ENCODE assay signal across 20 cellular contexts in the genomic region with DNA sequence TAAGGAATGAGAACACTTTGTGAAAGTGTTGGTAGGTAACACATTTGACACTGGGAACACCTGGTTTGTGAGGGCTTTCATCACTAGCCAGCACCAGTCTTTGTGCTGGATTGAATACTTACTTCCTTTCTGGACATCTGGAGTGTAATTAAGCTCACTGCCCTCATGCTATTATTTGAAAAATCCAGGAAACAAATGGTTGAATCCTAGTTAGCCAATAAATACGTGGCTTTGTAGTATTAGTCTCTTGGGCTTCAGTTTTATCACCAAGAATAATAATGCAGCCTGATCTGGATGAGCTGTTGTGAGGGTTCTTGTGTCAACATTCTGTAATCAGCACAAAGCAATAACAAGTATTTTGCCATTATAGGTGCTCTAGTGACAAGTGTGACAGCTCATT. TPM values are rescaled to one million over a fixed set of nuclear protein-coding genes. Genes with fewer than 3 reads are reported as not detected.
DNase-seq lines count a peak whose midpoint lies in the region; ATAC-seq, FAIRE-seq and TF ChIP-seq lines count a peak whose summit lies in the region.
"Had no signal": no experiment of that assay in that cellular context is flagged by ENCODE, and none has a peak within 500 bp of the region (broad histone marks: within the 10 kb centered on the region; RNA-seq: fewer than 3 reads in every experiment).

No MANE protein-coding gene starts in this region.

- no peak overlapping the region for H3K4me2 ChIP-seq in A549
- H3K4me2 ChIP-seq: SK-N-SH had no signal

- TF ChIP-seq RAD21 in A549 (conservative IDR thresholded peaks at IDR 0.05 in 1 of 2, IDR thresholded peaks at IDR 0.05 in 1 of 2), result no peak

- H3K4me3 ChIP-seq in A549, result no peak overlapping the region
- H3K4me3 ChIP-seq: ascending aorta, colonic mucosa, heart left ventricle had no signal

- FAIRE-seq in A549 (lab: Jason Lieb, UNC) (peak; percentile 23), H54 (lab: Jason Lieb, UNC) (peak; percentile 33)
- FAIRE-seq: GM18507 had no signal

- TF ChIP-seq CTCF in A549 (IDR thresholded peaks at IDR 0.05), result no peak

- ATAC-seq in A549, result no peak
- ATAC-seq in GM19395 (IDR thresholded peaks at IDR 0.05; ENCODE audit: unreplicated experiment), result no peak

- 82% methylated on average over 1 of the region's 1 CpG for WGBS in A549 (ENCODE audit: missing lambda C conversion rate)

- DNase-seq in A549 (ENCODE audit: low read depth in 1 of 2, low spot score in 1 of 2) (no peak), H54 (ENCODE audit: insufficient read length, low spot score) (no peak), NCI-H748 (lab: John Stamatoyannopoulos, UW; ENCODE audit: unreplicated experiment) (peak; percentile 89), lung microvascular endothelial cell (ENCODE audit: low read depth in 2 of 2) (peak; percentile 32 to 89), HEK293T (ENCODE audit: extremely low spot score) (no peak), mesenteric fat pad (ENCODE audit: low spot score) (no peak)
- DNase-seq in activated CD4-positive, alpha-beta T cell treated with anti-CD3 and anti-CD28 coated beads for 48 hours, result no peak
- DNase-seq: activated effector memory CD4-positive, alpha-beta T cell treated with Interleukin-2 at 50 U/mL for 16 hours; CD8-positive, alpha-beta memory T cell; colonic mucosa; erythroblast; Karpas-422; kidney glomerular epithelial cell; NCI-H1694; SK-N-SH; stimulated activated CD4-positive, alpha-beta T cell treated with anti-CD3 and anti-CD28 coated beads, Interleukin-12 subunit alpha, Interleukin-12 subunit beta, amount 100 ng/mL, for 4 hours had no signal

- peaks cover 48% of the 10 kb centered on the region for H3K4me1 ChIP-seq in A549
- H3K4me1 ChIP-seq: colonic mucosa had no signal

- no peak for TF ChIP-seq EP300 in A549 (IDR thresholded peaks at IDR 0.05)

- TF ChIP-seq POLR2A in A549 (IDR thresholded peaks at IDR 0.05; ENCODE audit: low read length) (no peak), H54 (IDR thresholded peaks at IDR 0.05; ENCODE audit: low read depth, low read length) (no peak)

- H3K9me3 ChIP-seq in A549, result no peaks in the 10 kb centered on the region
- H3K9me3 ChIP-seq: ascending aorta, colonic mucosa, heart left ventricle, SK-N-SH had no signal

- H3K27ac ChIP-seq in A549, result no peak overlapping the region
- H3K27ac ChIP-seq: colonic mucosa had no signal

- CTCF ChIA-PET in A549 (lab: Yijun Ruan, JAX), result interaction anchor here (1.1 to 1.6 kb wide), 4 partner anchors 9 to 46 kb away, joined by 3 to 4 read pairs (median 4); no protein-coding TSS in a partner anchor
- CTCF ChIA-PET in HEK293T (lab: Yijun Ruan, JAX), result no interaction called here

- POLR2A ChIA-PET in A549 (lab: Yijun Ruan, JAX), result interaction anchor here (1.3 kb wide), 1 partner anchor 12 kb away, joined by 4 read pairs; no protein-coding TSS in a partner anchor
- POLR2A ChIA-PET in HEK293T (lab: Yijun Ruan, JAX), result no interaction called here

TF ChIP-seq in A549, 52 proteins besides CTCF, POLR2A, EP300 and RAD21:
- TF ChIP-seq EHMT2 (IDR thresholded peaks at IDR 0.05; ENCODE audit: low read depth) (no peak), ZC3H11A (IDR thresholded peaks at IDR 0.05) (no peak), MYC (IDR thresholded peaks at IDR 0.05; ENCODE audit: borderline replicate concordance, low read length) (no peak), RARB (CRISPR knock-in tag; IDR thresholded peaks at IDR 0.05) (no peak), CHD2 (IDR thresholded peaks at IDR 0.05; ENCODE audit: low read length, partially characterized antibody) (no peak), PHF8 (IDR thresholded peaks at IDR 0.05; ENCODE audit: borderline replicate concordance, low read depth) (no peak), MAZ (IDR thresholded peaks at IDR 0.05; ENCODE audit: borderline replicate concordance, low read depth, low read length) (no peak)

TF ChIP-seq in HEK293T, 16 proteins besides CTCF, POLR2A, EP300 and RAD21:
- TF ChIP-seq CTBP1 (IDR thresholded peaks at IDR 0.05; ENCODE audit: borderline replicate concordance) (no peak), ARNT (IDR thresholded peaks at IDR 0.05) (no peak), L3MBTL2 (conservative IDR thresholded peaks at IDR 0.05) (no peak), LEF1 (IDR thresholded peaks at IDR 0.05; ENCODE audit: borderline replicate concordance) (no peak), SP1 (IDR thresholded peaks at IDR 0.05) (no peak), NFRKB (IDR thresholded peaks at IDR 0.05) (no peak), FOXM1 (IDR thresholded peaks at IDR 0.05; ENCODE audit: borderline replicate concordance) (no peak), HDGF (IDR thresholded peaks at IDR 0.05; ENCODE audit: borderline replicate concordance) (no peak), ZNF384 (IDR thresholded peaks at IDR 0.05) (no peak), FOXK2 (IDR thresholded peaks at IDR 0.05) (no peak), TARDBP (IDR thresholded peaks at IDR 0.05) (no peak), FOXA1 (IDR thresholded peaks at IDR 0.05) (no peak), ELF4 (IDR thresholded peaks at IDR 0.05) (no peak), BHLHE40 (IDR thresholded peaks at IDR 0.05; ENCODE audit: borderline replicate concordance) (no peak), SUZ12 (IDR thresholded peaks at IDR 0.05) (no peak)
- TF ChIP-seq, protein P1, sequence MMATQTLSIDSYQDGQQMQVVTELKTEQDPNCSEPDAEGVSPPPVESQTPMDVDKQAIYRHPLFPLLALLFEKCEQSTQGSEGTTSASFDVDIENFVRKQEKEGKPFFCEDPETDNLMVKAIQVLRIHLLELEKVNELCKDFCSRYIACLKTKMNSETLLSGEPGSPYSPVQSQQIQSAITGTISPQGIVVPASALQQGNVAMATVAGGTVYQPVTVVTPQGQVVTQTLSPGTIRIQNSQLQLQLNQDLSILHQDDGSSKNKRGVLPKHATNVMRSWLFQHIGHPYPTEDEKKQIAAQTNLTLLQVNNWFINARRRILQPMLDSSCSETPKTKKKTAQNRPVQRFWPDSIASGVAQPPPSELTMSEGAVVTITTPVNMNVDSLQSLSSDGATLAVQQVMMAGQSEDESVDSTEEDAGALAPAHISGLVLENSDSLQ (IDR thresholded peaks at IDR 0.05), result no peak

RNA-seq across cellular contexts. Expression of a gene that starts 12.9 kb away (rescaled TPM):
- polyA plus RNA-seq in A549 (2011; rRNA removed), result 54.1 and 79.1 TPM in 2 replicates
- polyA plus RNA-seq in A549 (2012; cell fraction: cytosol; rRNA removed), result 18.3 and 19.6 TPM in 2 replicates
- 27.5 and 42.0 TPM in 2 replicates for polyA plus RNA-seq in A549 (2012; cell fraction: nucleus; rRNA removed)
- polyA plus RNA-seq in A549 (2017; fragmentation: RNase III; extraction: RNeasy Plus Mini Kit Qiagen cat#74134 plus additional on column Dnase treatment), result 111 to 168 TPM (median 148 TPM) in 3 replicates
- 39.1 and 47.8 TPM in 2 replicates for polyA minus RNA-seq in A549 (2011; rRNA and poly(A)+ RNA removed)
- total RNA-seq in lung microvascular endothelial cell, result 5.2 and 14.4 TPM in 2 replicates
- 426 TPM for total RNA-seq in mesenteric fat pad
- total RNA-seq: CD8-positive, alpha-beta memory T cell had no signal

Comparison
In these comparisons a context has a peak if more than half of its experiments do, and no peak if none do; other contexts are left out.
1. DNase-seq: peak in NCI-H748 (single experiment) and lung microvascular endothelial cell (2 of 2); none in A549 (0 of 2), H54 (single experiment), HEK293T (single experiment), activated CD4-positive, alpha-beta T cell treated with anti-CD3 and anti-CD28 coated beads for 48 hours (single experiment) and mesenteric fat pad (single experiment).
2. RNA of a gene that starts 12.9 kb away (total RNA-seq): 426 TPM in mesenteric fat pad (single experiment); 5.2 to 14.4 TPM in lung microvascular endothelial cell; every median in the first group is over 10 times any median in the second.